In genomic region chr9:127931092-127931881, GRCh38 we compare ENCODE assay signal across 6 cellular contexts. TPM values are rescaled to one million over a fixed set of nuclear protein-coding genes. Genes with fewer than 3 reads are reported as not detected.
DNase-seq lines count a peak whose midpoint lies in the region; ATAC-seq and TF ChIP-seq lines count a peak whose summit lies in the region.

No MANE protein-coding gene starts in this region.

- H3K36me3 Mint-ChIP-seq in activated T-helper 1 cell treated with anti-CD3 and anti-CD28 coated beads, Interleukin-12 subunit alpha, Interleukin-12 subunit beta, Interleukin-2, Interleukin-4 antibody, amounts not matched to agents 30 ng/mL and 10 ng/mL and 1 ng/mL, durations not matched to agents 14 hours and 24 hours and 36 hours (ENCODE audit: low read depth) = peaks cover 18% of the 10 kb centered on the region

- H3K27me3 Mint-ChIP-seq in activated T-helper 1 cell treated with anti-CD3 and anti-CD28 coated beads, Interleukin-12 subunit alpha, Interleukin-12 subunit beta, Interleukin-2, Interleukin-4 antibody, amounts not matched to agents 30 ng/mL and 10 ng/mL and 1 ng/mL, durations not matched to agents 14 hours and 24 hours and 36 hours (ENCODE audit: insufficient read depth) = peaks cover 6% of the 10 kb centered on the region

- peak overlapping the region; percentile 69 for H3K4me3 ChIP-seq in lower lobe of right lung

- H3K4me1 ChIP-seq in lower lobe of right lung = peaks cover 58% of the 10 kb centered on the region

- H3K9me3 Mint-ChIP-seq in activated T-helper 1 cell treated with anti-CD3 and anti-CD28 coated beads, Interleukin-12 subunit alpha, Interleukin-12 subunit beta, Interleukin-2, Interleukin-4 antibody, amounts not matched to agents 30 ng/mL and 10 ng/mL and 1 ng/mL, durations not matched to agents 14 hours and 24 hours and 36 hours = no peaks in the 10 kb centered on the region

- H3K36me3 ChIP-seq in lower lobe of right lung = no peaks in the 10 kb centered on the region

- peak; percentile 32 for ATAC-seq in GM18517 (IDR thresholded peaks at IDR 0.05; ENCODE audit: unreplicated experiment)
- peak; percentile 16 for ATAC-seq in HG03520 (IDR thresholded peaks at IDR 0.05; ENCODE audit: unreplicated experiment)
- ATAC-seq in lower lobe of right lung = peak; percentile 75 to 82
- ATAC-seq in HG02870 (IDR thresholded peaks at IDR 0.05; ENCODE audit: unreplicated experiment) = no peak
- ATAC-seq in GM21737 (IDR thresholded peaks at IDR 0.05; ENCODE audit: unreplicated experiment) = no peak

- no peak for TF ChIP-seq CTCF in lower lobe of right lung (IDR thresholded peaks at IDR 0.05)

- H3K27ac ChIP-seq in lower lobe of right lung = peak overlapping the region; percentile 76

- no peaks in the 10 kb centered on the region for H3K9me3 ChIP-seq in lower lobe of right lung

- intact Hi-C loops in activated T-helper 1 cell treated with anti-CD3 and anti-CD28 coated beads, Interleukin-12 subunit alpha, Interleukin-12 subunit beta, Interleukin-2, Interleukin-4 antibody, amounts not matched to agents 30 ng/mL and 10 ng/mL and 1 ng/mL, durations not matched to agents 14 hours and 24 hours and 36 hours (cut with micrococcal nuclease) = loop anchor here (5.0 kb wide), 1 partner anchor 319 kb away; the partner anchor contains the start of gene STXBP1
- intact Hi-C loops in lower lobe of right lung (cut with DNase I) = no loop called here

- H3K4me1 Mint-ChIP-seq in activated T-helper 1 cell treated with anti-CD3 and anti-CD28 coated beads, Interleukin-12 subunit alpha, Interleukin-12 subunit beta, Interleukin-2, Interleukin-4 antibody, amounts not matched to agents 30 ng/mL and 10 ng/mL and 1 ng/mL, durations not matched to agents 14 hours and 24 hours and 36 hours (ENCODE audit: low read depth) = peaks cover 33% of the 10 kb centered on the region

- H3K27ac Mint-ChIP-seq in activated T-helper 1 cell treated with anti-CD3 and anti-CD28 coated beads, Interleukin-12 subunit alpha, Interleukin-12 subunit beta, Interleukin-2, Interleukin-4 antibody, amounts not matched to agents 30 ng/mL and 10 ng/mL and 1 ng/mL, durations not matched to agents 14 hours and 24 hours and 36 hours = peak overlapping the region; percentile 36

- H3K27me3 ChIP-seq in lower lobe of right lung (ENCODE audit: low read depth) = peaks cover 13% of the 10 kb centered on the region

- no peak for DNase-seq in activated T-helper 1 cell treated with anti-CD3 and anti-CD28 coated beads, Interleukin-12 subunit alpha, Interleukin-12 subunit beta, Interleukin-2, Interleukin-4 antibody, amounts not matched to agents 30 ng/mL and 10 ng/mL and 1 ng/mL, durations not matched to agents 14 hours and 24 hours and 36 hours (ENCODE audit: low spot score)
- DNase-seq in lower lobe of right lung = no peak

- peak overlapping the region; percentile 68 for H3K4me3 Mint-ChIP-seq in activated T-helper 1 cell treated with anti-CD3 and anti-CD28 coated beads, Interleukin-12 subunit alpha, Interleukin-12 subunit beta, Interleukin-2, Interleukin-4 antibody, amounts not matched to agents 30 ng/mL and 10 ng/mL and 1 ng/mL, durations not matched to agents 14 hours and 24 hours and 36 hours

RNA-seq across cellular contexts. Expression of gene PIP5KL1, which starts 0.7 kb away (rescaled TPM):
- 1.1 and 1.2 TPM in 2 replicates for total RNA-seq in activated T-helper 1 cell treated with anti-CD3 and anti-CD28 coated beads, Interleukin-12 subunit alpha, Interleukin-12 subunit beta, Interleukin-2, Interleukin-4 antibody, amounts not matched to agents 30 ng/mL and 10 ng/mL and 1 ng/mL, durations not matched to agents 14 hours and 24 hours and 36 hours
- total RNA-seq in lower lobe of right lung = 11.5 TPM

RNA-seq across cellular contexts. Expression of gene DPM2, which starts 6.4 kb away (rescaled TPM):
- 62.6 and 70.2 TPM in 2 replicates for total RNA-seq in activated T-helper 1 cell treated with anti-CD3 and anti-CD28 coated beads, Interleukin-12 subunit alpha, Interleukin-12 subunit beta, Interleukin-2, Interleukin-4 antibody, amounts not matched to agents 30 ng/mL and 10 ng/mL and 1 ng/mL, durations not matched to agents 14 hours and 24 hours and 36 hours
- 33.7 TPM for total RNA-seq in lower lobe of right lung

RNA-seq across cellular contexts. Expression of gene ST6GALNAC4, which starts 14.4 kb away (rescaled TPM):
- 30.8 and 31.6 TPM in 2 replicates for total RNA-seq in activated T-helper 1 cell treated with anti-CD3 and anti-CD28 coated beads, Interleukin-12 subunit alpha, Interleukin-12 subunit beta, Interleukin-2, Interleukin-4 antibody, amounts not matched to agents 30 ng/mL and 10 ng/mL and 1 ng/mL, durations not matched to agents 14 hours and 24 hours and 36 hours
- total RNA-seq in lower lobe of right lung = 45.6 TPM

RNA-seq across cellular contexts. Expression of gene ST6GALNAC6, which starts 31.9 kb away (rescaled TPM):
- 60.6 and 62.4 TPM in 2 replicates for total RNA-seq in activated T-helper 1 cell treated with anti-CD3 and anti-CD28 coated beads, Interleukin-12 subunit alpha, Interleukin-12 subunit beta, Interleukin-2, Interleukin-4 antibody, amounts not matched to agents 30 ng/mL and 10 ng/mL and 1 ng/mL, durations not matched to agents 14 hours and 24 hours and 36 hours
- 82.0 TPM for total RNA-seq in lower lobe of right lung

RNA-seq across cellular contexts. Expression of gene EEIG1, which starts 49.5 kb away (rescaled TPM):
- 39.8 and 43.4 TPM in 2 replicates for total RNA-seq in activated T-helper 1 cell treated with anti-CD3 and anti-CD28 coated beads, Interleukin-12 subunit alpha, Interleukin-12 subunit beta, Interleukin-2, Interleukin-4 antibody, amounts not matched to agents 30 ng/mL and 10 ng/mL and 1 ng/mL, durations not matched to agents 14 hours and 24 hours and 36 hours
- total RNA-seq in lower lobe of right lung = 36.0 TPM

Comparison
In these comparisons a context has a peak if more than half of its experiments do, and no peak if none do; other contexts are left out.
1. ATAC-seq: peak in GM18517 (single experiment), HG03520 (single experiment) and lower lobe of right lung (2 of 2); none in HG02870 (single experiment) and GM21737 (single experiment).